In genomic region chr14:55416866-55417265, GRCh38 we compare ENCODE assay signal across 10 cellular contexts.
DNase-seq lines count a peak whose midpoint lies in the region; ATAC-seq and TF ChIP-seq lines count a peak whose summit lies in the region.
"Had no signal": no experiment of that assay in that cellular context is flagged by ENCODE, and none has a peak within 500 bp of the region (broad histone marks: within the 10 kb centered on the region; RNA-seq: fewer than 3 reads in every experiment).

No MANE protein-coding gene starts in this region.

- H3K36me3 Mint-ChIP-seq in nephron progenitor cell (ENCODE audit: low read depth), result no peaks in the 10 kb centered on the region

- no peaks in the 10 kb centered on the region for H3K9me3 Mint-ChIP-seq in nephron progenitor cell
- H3K9me3 Mint-ChIP-seq: activated T-helper 2 cell treated with anti-CD3 and anti-CD28 coated beads, Interferon-gamma antibody, Interleukin-2, Interleukin-4, amounts not matched to agents 10 μg/mL and 5 μg/mL and 100 μg/mL, durations not matched to agents 14 hours and 24 hours and 36 hours had no signal

- H3K27ac Mint-ChIP-seq in nephron progenitor cell, result no peak overlapping the region
- H3K27ac Mint-ChIP-seq: activated T-helper 2 cell treated with anti-CD3 and anti-CD28 coated beads, Interferon-gamma antibody, Interleukin-2, Interleukin-4, amounts not matched to agents 10 μg/mL and 5 μg/mL and 100 μg/mL, durations not matched to agents 14 hours and 24 hours and 36 hours; B cell had no signal

- peak; percentile 2 for DNase-seq in NCI-H146 (lab: John Stamatoyannopoulos, UW)
- DNase-seq in NCI-H146 treated with DMSO at 0.1 percent for 48 hours (lab: John Stamatoyannopoulos, UW; ENCODE audit: unreplicated experiment), result no peak
- DNase-seq in nephron progenitor cell, result peak; percentile 39
- no peak for DNase-seq in SW480 (ENCODE audit: low spot score)
- DNase-seq in C1 segment of cervical spinal cord (lab: John Stamatoyannopoulos, UW), result no peak

- no peak overlapping the region for H3K4me3 Mint-ChIP-seq in nephron progenitor cell
- H3K4me3 Mint-ChIP-seq: B cell had no signal

- TF ChIP-seq RAD21 in Ishikawa (IDR thresholded peaks at IDR 0.05; ENCODE audit: low read depth), result peak; percentile 62

- H3K4me1 Mint-ChIP-seq in nephron progenitor cell, result peaks cover 13% of the 10 kb centered on the region

- no peak overlapping the region for H3K4me3 ChIP-seq in WI38 (ENCODE audit: low read depth, low read length)

- TF ChIP-seq EP300 in Ishikawa (IDR thresholded peaks at IDR 0.05; ENCODE audit: borderline replicate concordance), result no peak

- peaks cover 36% of the 10 kb centered on the region for H3K27me3 Mint-ChIP-seq in nephron progenitor cell (ENCODE audit: low read depth, poor library complexity)

- no peak for ATAC-seq in GM19452 (IDR thresholded peaks at IDR 0.05; ENCODE audit: unreplicated experiment)

- TF ChIP-seq CTCF in WI38 (IDR thresholded peaks at IDR 0.05; ENCODE audit: low read depth, low read length), result peak; percentile 38
- TF ChIP-seq CTCF in nephron progenitor cell (IDR thresholded peaks at IDR 0.05), result peak; percentile 50

TF ChIP-seq in Ishikawa, 13 proteins besides CTCF, POLR2A, EP300 and RAD21:
- TF ChIP-seq FOXM1 (IDR thresholded peaks at IDR 0.05; ENCODE audit: borderline replicate concordance, low read depth) (no peak), CEBPB (IDR thresholded peaks at IDR 0.05) (no peak), TAF1 (IDR thresholded peaks at IDR 0.05; ENCODE audit: low read depth) (no peak), USF1 (IDR thresholded peaks at IDR 0.05) (no peak), REST (IDR thresholded peaks at IDR 0.05; ENCODE audit: low read depth) (no peak), MAX (IDR thresholded peaks at IDR 0.05) (no peak), ZBTB7A (IDR thresholded peaks at IDR 0.05; ENCODE audit: low read depth) (no peak), YY1 (IDR thresholded peaks at IDR 0.05; ENCODE audit: low read depth) (no peak)

Comparison
In these comparisons a context has a peak if more than half of its experiments do, and no peak if none do; other contexts are left out.
1. DNase-seq: peak in NCI-H146 (single experiment) and nephron progenitor cell (single experiment); none in NCI-H146 treated with DMSO at 0.1 percent for 48 hours (single experiment), SW480 (single experiment) and C1 segment of cervical spinal cord (0 of 14).